Comparison of ENCODE assay signal across 16 cellular contexts in genomic region chr5:95526871-95527270, GRCh38. TPM values are rescaled to one million over a fixed set of nuclear protein-coding genes. Genes with fewer than 3 reads are reported as not detected.
DNase-seq lines count a peak whose midpoint lies in the region; ATAC-seq, FAIRE-seq and TF ChIP-seq lines count a peak whose summit lies in the region.
"Had no signal": no experiment of that assay in that cellular context is flagged by ENCODE, and none has a peak within 500 bp of the region (broad histone marks: within the 10 kb centered on the region; RNA-seq: fewer than 3 reads in every experiment).

No MANE protein-coding gene starts in this region.

- no peaks in the 10 kb centered on the region for H3K27me3 Mint-ChIP-seq in astrocyte (ENCODE audit: low read depth, unreplicated experiment)

- H3K27ac Mint-ChIP-seq in astrocyte (ENCODE audit: unreplicated experiment), result no peak overlapping the region
- H3K27ac Mint-ChIP-seq: CD8-positive, alpha-beta T cell had no signal

- no peak for TF ChIP-seq POLR2A in IMR-90 (IDR thresholded peaks at IDR 0.05; ENCODE audit: low read depth, low read length)
- TF ChIP-seq POLR2A in uterus (IDR thresholded peaks at IDR 0.05), result no peak

- in situ Hi-C loops in IMR-90 (cut with MboI; ENCODE audit: low sequenced_read_pairs), result no loop called here

- H3K9ac ChIP-seq in IMR-90 (ENCODE audit: low read depth, low read length) (no peak overlapping the region), astrocyte (ENCODE audit: low read length) (no peak overlapping the region)
- H3K9ac ChIP-seq: KMS-11 had no signal

- H4K8ac ChIP-seq in IMR-90 (ENCODE audit: low read depth in 2 of 2, low read length in 2 of 2), result no peak overlapping the region

- intact Hi-C loops in IMR-90 (cut with micrococcal nuclease), result no loop called here
- intact Hi-C loops in uterus (cut with DNase I; ENCODE audit: low total_unique reads), result no loop called here

- no peak overlapping the region for H2BK5ac ChIP-seq in IMR-90 (ENCODE audit: low read depth, low read length, poor library complexity, severe bottlenecking)

- H3K79me2 ChIP-seq in astrocyte (ENCODE audit: insufficient read depth, low read length), result peaks cover 5% of the 10 kb centered on the region

- CTCF ChIA-PET in IMR-90 (lab: Yijun Ruan, JAX), result interaction anchor here (0.6 kb wide), 1 partner anchor 20 kb away, joined by 3 read pairs; no protein-coding TSS in a partner anchor

- H3K9me3 ChIP-seq in IMR-90 (ENCODE audit: control insufficient read depth, insufficient read depth, low read length) (no peaks in the 10 kb centered on the region), astrocyte (ENCODE audit: insufficient read depth, low read depth, low read length) (no peaks in the 10 kb centered on the region), uterus (no peaks in the 10 kb centered on the region)

- H3K36me3 ChIP-seq in IMR-90 (ENCODE audit: control insufficient read depth, insufficient read depth, low read length), result peaks cover 18% of the 10 kb centered on the region
- H3K36me3 ChIP-seq in astrocyte (ENCODE audit: insufficient read depth, low read length), result peaks cover 28% of the 10 kb centered on the region
- peaks cover 0 to 3% of the 10 kb centered on the region in 2 donors for H3K36me3 ChIP-seq in uterus

- H3K4me1 Mint-ChIP-seq in astrocyte (ENCODE audit: low read depth, unreplicated experiment), result peaks cover 9% of the 10 kb centered on the region
- H3K4me1 Mint-ChIP-seq: CD14-positive monocyte had no signal

- H3K9me1 ChIP-seq in IMR-90 (ENCODE audit: insufficient read depth, low read length), result peaks cover 5% of the 10 kb centered on the region; the same call in 1 of the 2 replicates

- no CpG with 5 or more reads among the region's 2 CpGs for WGBS in IMR-90 (ENCODE audit: extremely low coverage in 2 of 2, insufficient read length in 1 of 2), 2 experiments

- no TSS peak for BruUV-seq in IMR-90 (replicated peaks; lab: Mats Ljungman, UMichigan)

- H3K4me2 ChIP-seq in IMR-90 (ENCODE audit: low read depth, low read length) (no peak overlapping the region), astrocyte (ENCODE audit: low read length) (no peak overlapping the region)
- H3K4me2 ChIP-seq: KMS-11 had no signal

- no peak overlapping the region for H3K18ac ChIP-seq in IMR-90 (ENCODE audit: low read depth, low read length)

- no peak for TF ChIP-seq RAD21 in IMR-90 (IDR thresholded peaks at IDR 0.05; ENCODE audit: low read length)

- H2BK20ac ChIP-seq in IMR-90 (ENCODE audit: low read depth, low read length), result no peak overlapping the region

- H3K27me3 ChIP-seq in IMR-90 (ENCODE audit: control insufficient read depth, insufficient read depth, low read length) (no peaks in the 10 kb centered on the region), astrocyte (ENCODE audit: insufficient read depth, low read length) (no peaks in the 10 kb centered on the region), uterus (no peaks in the 10 kb centered on the region)

- POLR2A ChIA-PET in IMR-90 (lab: Charles Lee; ENCODE audit: unreplicated experiment), result no interaction called here

- H2BK15ac ChIP-seq in IMR-90 (ENCODE audit: low read depth, low read length), result no peak overlapping the region

- no peak for ATAC-seq in IMR-90 (ENCODE audit: low read depth)
- ATAC-seq: CD8-positive, alpha-beta T cell; GM12878 had no signal

- no peak overlapping the region for H2AK9ac ChIP-seq in IMR-90 (replicated peaks; ENCODE audit: low read depth, low read length, poor library complexity)

- no peak overlapping the region for H3K4me3 Mint-ChIP-seq in astrocyte (ENCODE audit: unreplicated experiment)
- H3K4me3 Mint-ChIP-seq: CD14-positive monocyte; CD8-positive, alpha-beta T cell had no signal

- H3K4me3 ChIP-seq in IMR-90 (ENCODE audit: insufficient read depth, low read depth, low read length) (no peak overlapping the region), astrocyte (ENCODE audit: insufficient read depth, low read depth, low read length) (no peak overlapping the region), uterus (no peak overlapping the region)
- H3K4me3 ChIP-seq: GM12878 had no signal

- no peak for FAIRE-seq in astrocyte (lab: Jason Lieb, UNC)
- FAIRE-seq: GM12878, GM18507, H54 had no signal

- H3K56ac ChIP-seq in IMR-90 (ENCODE audit: extremely low read depth, insufficient read depth, low read length), result no peak overlapping the region

- H2BK120ac ChIP-seq in IMR-90 (ENCODE audit: low read depth, low read length), result no peak overlapping the region

- no peak overlapping the region for H2AFZ ChIP-seq in IMR-90 (replicated peaks; ENCODE audit: low read length, poor library complexity)
- H2AFZ ChIP-seq in astrocyte (ENCODE audit: low read depth, low read length), result no peak overlapping the region

- H3K4me1 ChIP-seq in IMR-90 (ENCODE audit: control insufficient read depth, insufficient read depth, low read length), result no peaks in the 10 kb centered on the region
- H3K4me1 ChIP-seq in astrocyte (ENCODE audit: insufficient read depth, low read length), result no peaks in the 10 kb centered on the region
- no peaks in the 10 kb centered on the region for H3K4me1 ChIP-seq in uterus

- H3K14ac ChIP-seq in IMR-90 (replicated peaks; ENCODE audit: low read depth, low read length), result no peak overlapping the region

- H3K27ac ChIP-seq in IMR-90 (ENCODE audit: insufficient read depth, low read length) (no peak overlapping the region), astrocyte (ENCODE audit: low read depth, low read length) (no peak overlapping the region), uterus (no peak overlapping the region)
- H3K27ac ChIP-seq: KMS-11 had no signal

- no peak overlapping the region for H3K4ac ChIP-seq in IMR-90 (ENCODE audit: low read depth, low read length)

- H4K91ac ChIP-seq in IMR-90 (ENCODE audit: insufficient read depth, low read depth, low read length), result no peak overlapping the region

- H4K20me1 ChIP-seq in IMR-90 (ENCODE audit: insufficient read depth, low read length), result no peaks in the 10 kb centered on the region
- H4K20me1 ChIP-seq in astrocyte (ENCODE audit: insufficient read depth, low read length), result no peaks in the 10 kb centered on the region

- peaks cover 20 to 34% of the 10 kb centered on the region in 2 experiments for H3K79me1 ChIP-seq in IMR-90 (ENCODE audit: low read depth in 1 of 2, low read length in 2 of 2)

- TF ChIP-seq CTCF in IMR-90 (conservative IDR thresholded peaks at IDR 0.05; ENCODE audit: low read depth, low read length) (no peak), astrocyte (IDR thresholded peaks at IDR 0.05; ENCODE audit: insufficient read depth, low read depth, low read length) (no peak), uterus (IDR thresholded peaks at IDR 0.05) (no peak)

- DNase-seq in ELR (ENCODE audit: low read depth) (peak; percentile 20), IMR-90 (peak; percentile 17), astrocyte (ENCODE audit: low read depth) (peak; percentile 12), iris pigment epithelial cell (ENCODE audit: low read depth) (peak; percentile 40), HPDE6-E6E7 (ENCODE audit: extremely low spot score) (no peak), uterus (no peak), foreskin melanocyte (no peak)
- no peak for DNase-seq in activated CD4-positive, alpha-beta T cell treated with anti-CD3 and anti-CD28 coated beads for 4 hours
- DNase-seq: CD8-positive, alpha-beta T cell; COR-L47; DND-41 had no signal

- no peak overlapping the region for H2AK5ac ChIP-seq in IMR-90 (ENCODE audit: low read depth, low read length)

- dilution Hi-C loops in IMR-90 (cut with HindIII; ENCODE audit: low sequenced_read_pairs, unreplicated experiment), result no loop called here

- peaks cover 11% of the 10 kb centered on the region for H3K36me3 Mint-ChIP-seq in astrocyte (ENCODE audit: low read depth, unreplicated experiment)

- no peak overlapping the region for H4K5ac ChIP-seq in IMR-90 (ENCODE audit: low read depth, low read length)

- H3K23ac ChIP-seq in IMR-90 (ENCODE audit: low read depth, low read length), result no peak overlapping the region

- H3K9me3 Mint-ChIP-seq in astrocyte (ENCODE audit: unreplicated experiment), result no peaks in the 10 kb centered on the region
- H3K9me3 Mint-ChIP-seq: CD14-positive monocyte; CD8-positive, alpha-beta T cell had no signal

TF ChIP-seq in IMR-90, 13 proteins besides CTCF, POLR2A, EP300 and RAD21:
- TF ChIP-seq MAZ (IDR thresholded peaks at IDR 0.05; ENCODE audit: borderline replicate concordance, low read depth, low read length), result no peak
- TF ChIP-seq NFE2L2 (IDR thresholded peaks at IDR 0.05; ENCODE audit: low read depth, low read length), result no peak
- no peak for TF ChIP-seq MXI1 (IDR thresholded peaks at IDR 0.05; ENCODE audit: borderline replicate concordance, low read depth, low read length)
- TF ChIP-seq RCOR1 (IDR thresholded peaks at IDR 0.05; ENCODE audit: insufficient replicate concordance, low read length), result no peak

RNA-seq across cellular contexts. Expression of gene SKIC3, which starts 27.9 kb away (rescaled TPM):
- total RNA-seq in IMR-90 (2012; rRNA removed) (145 and 184 TPM in 2 replicates), astrocyte (98.3 and 99.9 TPM in 2 replicates), uterus (100 to 1,000 TPM in 1 of 4 donors, 10 to 100 TPM in 3; 40.3 to 219 (median 90.6) TPM)
- polyA plus RNA-seq in IMR-90 (2012; rRNA removed), result 32.8 and 47.1 TPM in 2 replicates
- 4.3 and 4.9 TPM in 2 replicates for polyA plus RNA-seq in IMR-90 (2012; cell fraction: cytosol; rRNA removed)
- 9.8 and 122 TPM in 2 replicates for polyA plus RNA-seq in IMR-90 (2012; cell fraction: nucleus; rRNA removed; ENCODE audit: low replicate concordance)

RNA-seq across cellular contexts. Expression of gene ARSK, which starts 28.0 kb away (rescaled TPM):
- 22.0 and 25.0 TPM in 2 replicates for total RNA-seq in IMR-90 (2012; rRNA removed)
- 13.8 and 15.1 TPM in 2 replicates for polyA plus RNA-seq in IMR-90 (2012; rRNA removed)
- polyA plus RNA-seq in IMR-90 (2012; cell fraction: cytosol; rRNA removed), result 4.4 and 6.5 TPM in 2 replicates
- 1.7 and 7.5 TPM in 2 replicates for polyA plus RNA-seq in IMR-90 (2012; cell fraction: nucleus; rRNA removed; ENCODE audit: low replicate concordance)
- 9.0 and 10.0 TPM in 2 replicates for total RNA-seq in astrocyte
- 10 to 100 TPM in 2 of 4 donors, 1 to 10 TPM in 2; 4.1 to 28.2 (median 12.9) TPM for total RNA-seq in uterus

Comparison
In these comparisons a context has a peak if more than half of its experiments do, and no peak if none do; other contexts are left out.
1. DNase-seq: peak in ELR (single experiment), IMR-90 (single experiment), astrocyte (single experiment) and iris pigment epithelial cell (single experiment); none in HPDE6-E6E7 (single experiment), activated CD4-positive, alpha-beta T cell treated with anti-CD3 and anti-CD28 coated beads for 4 hours (0 of 2), uterus (0 of 2) and foreskin melanocyte (single experiment).